In the genomic region with DNA sequence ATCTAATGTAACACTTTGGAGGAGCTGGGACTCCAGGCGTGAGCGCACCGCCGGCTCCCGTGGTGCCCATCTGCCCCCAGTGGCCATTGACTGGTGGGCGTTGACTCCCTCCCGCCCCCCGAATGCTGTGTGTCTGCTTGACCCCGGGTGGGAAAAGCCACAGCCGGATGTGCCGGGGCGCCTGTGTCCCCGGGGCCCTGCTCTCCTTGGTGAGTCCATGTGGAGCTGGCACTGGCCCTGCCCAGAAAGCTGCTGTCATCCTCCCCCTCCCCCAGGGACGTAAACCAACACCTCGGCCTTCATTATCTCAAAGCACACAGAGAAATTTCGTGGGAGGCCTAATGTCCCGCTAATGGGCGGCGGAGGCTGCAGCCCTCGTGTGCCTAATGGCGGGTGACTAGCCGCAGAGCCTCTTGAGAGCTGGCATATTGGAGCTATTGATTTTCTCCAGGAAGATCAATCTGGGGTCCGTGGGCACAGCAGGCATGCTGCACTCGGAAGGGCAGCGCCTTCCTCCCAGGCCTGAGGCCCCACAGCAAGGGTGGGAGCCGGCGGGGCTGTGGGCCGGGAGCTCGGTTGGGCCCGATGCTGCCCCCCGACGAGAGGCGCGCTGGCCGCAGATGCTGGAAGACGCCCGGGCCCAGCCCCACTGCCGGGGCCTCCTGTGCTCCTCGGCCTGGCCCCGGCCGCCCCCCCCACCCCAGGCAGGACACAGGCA, we compare ENCODE assay signal across 13 cellular contexts. TPM values are rescaled to one million over a fixed set of nuclear protein-coding genes. Genes with fewer than 3 reads are reported as not detected.
A peak's percentile ranks its signal among the peaks of the same experiment; 100 is the strongest.
DNase-seq lines count a peak whose midpoint lies in the region; ATAC-seq, FAIRE-seq and TF ChIP-seq lines count a peak whose summit lies in the region.
"Had no signal": no experiment of that assay in that cellular context is flagged by ENCODE, and none has a peak within 500 bp of the region (broad histone marks: within the 10 kb centered on the region; RNA-seq: fewer than 3 reads in every experiment).

No MANE protein-coding gene starts in this region.

- no peak overlapping the region for H3K27ac Mint-ChIP-seq in chondrocyte (ENCODE audit: unreplicated experiment)
- H3K27ac Mint-ChIP-seq: activated CD8-positive, alpha-beta T cell treated with anti-CD3 and anti-CD28 coated beads for 36 hours; CD8-positive, alpha-beta T cell had no signal

- no peaks in the 10 kb centered on the region for H3K36me3 ChIP-seq in kidney (ENCODE audit: control insufficient read depth in 1 of 2, insufficient read depth in 2 of 2, low read length in 2 of 2)
- H3K36me3 ChIP-seq: left ventricle myocardium inferior had no signal

- intact Hi-C loops in kidney (cut with DNase I): no loop called here

- no peaks in the 10 kb centered on the region for H3K27me3 Mint-ChIP-seq in chondrocyte (ENCODE audit: low read depth)
- H3K27me3 Mint-ChIP-seq: activated CD8-positive, alpha-beta T cell treated with anti-CD3 and anti-CD28 coated beads for 36 hours had no signal

- DNase-seq in DMS79 (lab: John Stamatoyannopoulos, UW) (peak; percentile 85), NCI-H187 (lab: John Stamatoyannopoulos, UW) (peak; percentile 72 to 93), kidney (peak; percentile 68), chondrocyte (ENCODE audit: low spot score) (no peak), GOT3 (lab: John Stamatoyannopoulos, UW) (no peak)
- DNase-seq: activated CD8-positive, alpha-beta T cell treated with anti-CD3 and anti-CD28 coated beads for 36 hours; activated naive CD4-positive, alpha-beta T cell treated with Interleukin-2 at 50 U/mL for 16 hours; CD8-positive, alpha-beta T cell; left ventricle myocardium inferior; NCI-H1694 had no signal

- peaks cover 5% of the 10 kb centered on the region for H3K4me1 Mint-ChIP-seq in chondrocyte (ENCODE audit: low read depth)
- H3K4me1 Mint-ChIP-seq: central memory CD8-positive, alpha-beta T cell had no signal

- H3K27ac ChIP-seq in kidney (ENCODE audit: low read depth in 2 of 2, low read length in 2 of 2): no peak overlapping the region
- H3K27ac ChIP-seq: left ventricle myocardium inferior had no signal

- no peak overlapping the region for H3K9ac ChIP-seq in kidney (ENCODE audit: low read length in 2 of 2)

- no peaks in the 10 kb centered on the region for H3K9me3 ChIP-seq in kidney (ENCODE audit: control insufficient read depth in 1 of 2, low read length in 2 of 2)
- H3K9me3 ChIP-seq: left ventricle myocardium inferior had no signal

- no peaks in the 10 kb centered on the region for H3K9me3 Mint-ChIP-seq in chondrocyte (ENCODE audit: low read depth)
- H3K9me3 Mint-ChIP-seq: activated CD8-positive, alpha-beta T cell treated with anti-CD3 and anti-CD28 coated beads for 36 hours; CD8-positive, alpha-beta T cell; central memory CD8-positive, alpha-beta T cell had no signal

- FAIRE-seq in kidney (lab: Jason Lieb, UNC): no peak

- no peak for ATAC-seq in HG03175 (IDR thresholded peaks at IDR 0.05; ENCODE audit: unreplicated experiment)
- ATAC-seq: activated CD8-positive, alpha-beta T cell treated with anti-CD3 and anti-CD28 coated beads for 36 hours; CD8-positive, alpha-beta T cell had no signal

- TF ChIP-seq CTCF in kidney (IDR thresholded peaks at IDR 0.05; ENCODE audit: borderline replicate concordance, extremely low read depth, insufficient read depth): no peak
- no peak for TF ChIP-seq CTCF in chondrocyte (IDR thresholded peaks at IDR 0.05)

- no peaks in the 10 kb centered on the region for H3K36me3 Mint-ChIP-seq in chondrocyte (ENCODE audit: low read depth)
- H3K36me3 Mint-ChIP-seq: CD8-positive, alpha-beta T cell had no signal

- H3K4me3 Mint-ChIP-seq in chondrocyte (ENCODE audit: unreplicated experiment): no peak overlapping the region
- H3K4me3 Mint-ChIP-seq: activated CD8-positive, alpha-beta T cell treated with anti-CD3 and anti-CD28 coated beads for 36 hours; CD8-positive, alpha-beta T cell; central memory CD8-positive, alpha-beta T cell had no signal

- no peak overlapping the region for H3K4me3 ChIP-seq in kidney (ENCODE audit: low read length in 2 of 2)
- H3K4me3 ChIP-seq: left ventricle myocardium inferior had no signal

- H3K4me1 ChIP-seq in kidney (ENCODE audit: control insufficient read depth in 1 of 2, insufficient read depth in 1 of 2, low read depth in 1 of 2, low read length in 2 of 2): no peaks in the 10 kb centered on the region

RNA-seq across cellular contexts. Expression of gene PERCC1, which starts 4.0 kb away (rescaled TPM):
- total RNA-seq in kidney: not detected
- polyA plus RNA-seq in kidney (ENCODE audit: insufficient read depth, low read depth, low replicate concordance): not detected
- total RNA-seq in chondrocyte: not detected in 3 replicates
- total RNA-seq: left ventricle myocardium inferior had no signal
- polyA plus RNA-seq: neural cell had no signal

RNA-seq across cellular contexts. Expression of gene UQCC4, which starts 6.3 kb away (rescaled TPM):
- total RNA-seq in kidney (13.8 TPM), chondrocyte (7.9 to 11.0 TPM (median 9.3 TPM) in 3 replicates)
- 27.1 TPM for polyA plus RNA-seq in kidney (ENCODE audit: insufficient read depth, low read depth, low replicate concordance)

RNA-seq across cellular contexts. Expression of gene UNKL, which starts 12.4 kb away (rescaled TPM):
- 26.0 TPM for total RNA-seq in kidney
- 5.5 TPM for polyA plus RNA-seq in kidney (ENCODE audit: insufficient read depth, low read depth, low replicate concordance)
- 12.3 to 16.1 TPM (median 12.6 TPM) in 3 replicates for total RNA-seq in chondrocyte

RNA-seq across cellular contexts. Expression of gene CCDC154, which starts 17.5 kb away (rescaled TPM):
- total RNA-seq in kidney (2.8 TPM), chondrocyte (0.51 to 2.0 TPM (median 1.3 TPM) in 3 replicates)
- polyA plus RNA-seq in kidney (ENCODE audit: insufficient read depth, low read depth, low replicate concordance): 1.8 TPM

RNA-seq across cellular contexts. Expression of gene CLCN7, which starts 47.9 kb away (rescaled TPM):
- total RNA-seq in kidney (92.5 TPM), chondrocyte (81.7 to 97.0 TPM (median 95.2 TPM) in 3 replicates)
- polyA plus RNA-seq in kidney (ENCODE audit: insufficient read depth, low read depth, low replicate concordance): 38.9 TPM

Comparison
In these comparisons a context has a peak if more than half of its experiments do, and no peak if none do; other contexts are left out.
1. DNase-seq: peak in DMS79 (single experiment), NCI-H187 (2 of 2) and kidney (single experiment); none in chondrocyte (single experiment) and GOT3 (single experiment).